28 cellular contexts compared by ENCODE assay signal in genomic region chr9:33682551-33682950, GRCh38.
"Had no signal": no experiment of that assay in that cellular context is flagged by ENCODE, and none has a peak within 500 bp of the region (broad histone marks: within the 10 kb centered on the region; RNA-seq: fewer than 3 reads in every experiment).

No MANE protein-coding gene starts in this region.

- H3K36me3 ChIP-seq: ascending aorta, breast epithelium, cardiac muscle cell, colonic mucosa, esophagus squamous epithelium, gastroesophageal sphincter, heart right ventricle had no signal

- H3K4me3 ChIP-seq: ascending aorta, breast epithelium, cardiac muscle cell, colonic mucosa, esophagus squamous epithelium, gastroesophageal sphincter, heart right ventricle had no signal

- H3K36me3 Mint-ChIP-seq: activated naive CD4-positive, alpha-beta T cell treated with anti-CD3 and anti-CD28 coated beads, Interleukin-2, amount 10 ng/mL, durations not matched to agents 7 days and 5 days; activated naive CD4-positive, alpha-beta T cell treated with anti-CD3 and anti-CD28 coated beads, Interleukin-2, amount 50 U/mL, for 72 hours; activated naive CD8-positive, alpha-beta T cell treated with anti-CD3 and anti-CD28 coated beads, Interleukin-2, amount 10 ng/mL, durations not matched to agents 7 days and 5 days had no signal

- H3K4me1 Mint-ChIP-seq: activated CD4-positive, alpha-beta T cell treated with anti-CD3 and anti-CD28 coated beads, Interleukin-2, amount 10 ng/mL, durations not matched to agents 7 days and 5 days; activated naive CD4-positive, alpha-beta T cell treated with anti-CD3 and anti-CD28 coated beads, Interleukin-2, amount 10 ng/mL, durations not matched to agents 7 days and 5 days; activated naive CD8-positive, alpha-beta T cell treated with anti-CD3 and anti-CD28 coated beads, Interleukin-2, amount 10 ng/mL, durations not matched to agents 7 days and 5 days had no signal

- ATAC-seq: activated naive CD4-positive, alpha-beta T cell treated with anti-CD3 and anti-CD28 coated beads, Interleukin-2, amount 50 U/mL, for 72 hours; activated T-cell treated with anti-CD3 and anti-CD28 coated beads, Interleukin-2, amount 50 U/mL, for 72 hours; gastroesophageal sphincter; heart right ventricle had no signal

- H3K4me1 ChIP-seq: ascending aorta, breast epithelium, colonic mucosa, esophagus squamous epithelium, gastroesophageal sphincter, heart right ventricle had no signal

- DNase-seq: activated CD4-positive, alpha-beta memory T cell treated with anti-CD3 and anti-CD28 coated beads, Interleukin-2, amount 10 ng/mL, durations not matched to agents 7 days and 5 days; activated CD4-positive, alpha-beta T cell treated with anti-CD3 and anti-CD28 coated beads for 1 hour; activated CD4-positive, alpha-beta T cell treated with anti-CD3 and anti-CD28 coated beads for 4 hours; activated CD4-positive, alpha-beta T cell treated with anti-CD3 and anti-CD28 coated beads, Interleukin-2, amount 10 ng/mL, durations not matched to agents 7 days and 5 days; activated CD4-positive, alpha-beta T cell treated with anti-CD3 and anti-CD28 coated beads, Interleukin-2, amount 50 U/mL, for 4 hours; activated CD8-positive, alpha-beta memory T cell treated with anti-CD3 and anti-CD28 coated beads, Interleukin-2, amount 50 U/mL, for 48 hours; activated gamma-delta T cell; activated naive CD4-positive, alpha-beta T cell; activated naive CD4-positive, alpha-beta T cell treated with anti-CD3 and anti-CD28 coated beads, Interleukin-2, amount 10 ng/mL, durations not matched to agents 7 days and 5 days; activated naive CD8-positive, alpha-beta T cell treated with anti-CD3 and anti-CD28 coated beads, Interleukin-2, amount 10 ng/mL, durations not matched to agents 7 days and 5 days; activated T-cell treated with anti-CD3 and anti-CD28 coated beads for 4 hours; activated T-cell treated with anti-CD3 and anti-CD28 coated beads, Interleukin-2, amount 50 U/mL, for 24 hours; activated T-cell treated with anti-CD3 and anti-CD28 coated beads, Interleukin-2, amount 50 U/mL, for 72 hours; central memory CD4-positive, alpha-beta T cell; cerebellar nuclear complex; colonic mucosa; effector CD8-positive, alpha-beta T cell; esophagus squamous epithelium; foreskin melanocyte; heart right ventricle; T-helper 2 cell had no signal

- H3K27me3 Mint-ChIP-seq: brain had no signal

- H3K9me3 Mint-ChIP-seq: activated CD4-positive, alpha-beta memory T cell treated with anti-CD3 and anti-CD28 coated beads, Interleukin-2, amount 10 ng/mL, durations not matched to agents 7 days and 5 days; activated CD4-positive, alpha-beta T cell treated with anti-CD3 and anti-CD28 coated beads, Interleukin-2, amount 10 ng/mL, durations not matched to agents 7 days and 5 days; activated naive CD4-positive, alpha-beta T cell treated with anti-CD3 and anti-CD28 coated beads, Interleukin-2, amount 10 ng/mL, durations not matched to agents 7 days and 5 days; activated naive CD4-positive, alpha-beta T cell treated with anti-CD3 and anti-CD28 coated beads, Interleukin-2, amount 50 U/mL, for 72 hours; activated naive CD8-positive, alpha-beta T cell treated with anti-CD3 and anti-CD28 coated beads, Interleukin-2, amount 10 ng/mL, durations not matched to agents 7 days and 5 days; activated T-cell treated with anti-CD3 and anti-CD28 coated beads, Interleukin-2, amount 50 U/mL, for 24 hours; activated T-cell treated with anti-CD3 and anti-CD28 coated beads, Interleukin-2, amount 50 U/mL, for 72 hours had no signal

- H3K4me3 Mint-ChIP-seq: activated CD4-positive, alpha-beta memory T cell treated with anti-CD3 and anti-CD28 coated beads, Interleukin-2, amount 10 ng/mL, durations not matched to agents 7 days and 5 days; activated CD4-positive, alpha-beta T cell treated with anti-CD3 and anti-CD28 coated beads, Interleukin-2, amount 10 ng/mL, durations not matched to agents 7 days and 5 days; activated naive CD4-positive, alpha-beta T cell treated with anti-CD3 and anti-CD28 coated beads, Interleukin-2, amount 10 ng/mL, durations not matched to agents 7 days and 5 days; activated naive CD8-positive, alpha-beta T cell treated with anti-CD3 and anti-CD28 coated beads, Interleukin-2, amount 10 ng/mL, durations not matched to agents 7 days and 5 days; activated T-cell treated with anti-CD3 and anti-CD28 coated beads, Interleukin-2, amount 50 U/mL, for 24 hours; activated T-cell treated with anti-CD3 and anti-CD28 coated beads, Interleukin-2, amount 50 U/mL, for 72 hours; brain had no signal

- H3K9me3 ChIP-seq: colonic mucosa, esophagus squamous epithelium, gastroesophageal sphincter had no signal

- H3K27ac ChIP-seq: ascending aorta, breast epithelium, cardiac muscle cell, colonic mucosa, epithelial cell of prostate, esophagus squamous epithelium, gastroesophageal sphincter, heart right ventricle had no signal

- H3K27ac Mint-ChIP-seq: activated CD4-positive, alpha-beta memory T cell treated with anti-CD3 and anti-CD28 coated beads, Interleukin-2, amount 10 ng/mL, durations not matched to agents 7 days and 5 days; activated CD4-positive, alpha-beta T cell treated with anti-CD3 and anti-CD28 coated beads, Interleukin-2, amount 10 ng/mL, durations not matched to agents 7 days and 5 days; activated naive CD4-positive, alpha-beta T cell treated with anti-CD3 and anti-CD28 coated beads, Interleukin-2, amount 10 ng/mL, durations not matched to agents 7 days and 5 days; activated naive CD4-positive, alpha-beta T cell treated with anti-CD3 and anti-CD28 coated beads, Interleukin-2, amount 50 U/mL, for 72 hours; activated naive CD8-positive, alpha-beta T cell treated with anti-CD3 and anti-CD28 coated beads, Interleukin-2, amount 10 ng/mL, durations not matched to agents 7 days and 5 days; activated T-cell treated with anti-CD3 and anti-CD28 coated beads, Interleukin-2, amount 50 U/mL, for 24 hours; activated T-cell treated with anti-CD3 and anti-CD28 coated beads, Interleukin-2, amount 50 U/mL, for 72 hours; brain had no signal

- H3K27me3 ChIP-seq: ascending aorta, cardiac muscle cell, gastroesophageal sphincter had no signal
